ENCODE assay signal across 11 cellular contexts in genomic region chr13:50128406-50129048, GRCh38.
DNase-seq lines count a peak whose midpoint lies in the region; ATAC-seq lines count a peak whose summit lies in the region.
"Had no signal": no experiment of that assay in that cellular context is flagged by ENCODE, and none has a peak within 500 bp of the region (broad histone marks: within the 10 kb centered on the region; RNA-seq: fewer than 3 reads in every experiment).

No MANE protein-coding gene starts in this region.

- H3K27me3 ChIP-seq in iPS-15b (ENCODE audit: control insufficient read depth, insufficient read depth, low read length): peaks cover 80% of the 10 kb centered on the region

- no peak overlapping the region for H3K27ac Mint-ChIP-seq in stimulated activated naive CD8-positive, alpha-beta T cell treated with anti-CD3 and anti-CD28 coated beads, Interleukin-15, Interleukin-2, amounts not matched to agents 100 ng/mL and 50 ng/mL, for 24 hours

- H3K9me3 ChIP-seq in iPS-15b (ENCODE audit: control insufficient read depth, insufficient read depth, low read length): no peaks in the 10 kb centered on the region

- DNase-seq in activated naive CD4-positive, alpha-beta T cell treated with Interleukin-2 at 50 U/mL for 16 hours: peak; percentile 52
- no peak for DNase-seq in activated naive CD4-positive, alpha-beta T cell treated with anti-CD3 and anti-CD28 coated beads, Interleukin-2, amount 50 U/mL, for 16 hours
- DNase-seq in activated T-cell treated with anti-CD3 and anti-CD28 coated beads, Interleukin-2, amount 50 U/mL, for 48 hours: peak; percentile 45 to 48
- DNase-seq in left lobe of liver (ENCODE audit: low spot score) (no peak), Ammon's horn (ENCODE audit: low spot score) (no peak)
- DNase-seq: ACHN, esophagus squamous epithelium, NCI-H187 had no signal

- no peak for ATAC-seq in HG03095 (IDR thresholded peaks at IDR 0.05; ENCODE audit: unreplicated experiment)
- ATAC-seq in left lobe of liver: no peak

- peaks cover 16% of the 10 kb centered on the region for H3K4me1 ChIP-seq in iPS-15b (ENCODE audit: control insufficient read depth, insufficient read depth, low read length)

- no peak overlapping the region for H3K9ac ChIP-seq in iPS-15b (ENCODE audit: low read depth, low read length)

- peak overlapping the region; percentile 79 for H3K4me3 Mint-ChIP-seq in stimulated activated naive CD8-positive, alpha-beta T cell treated with anti-CD3 and anti-CD28 coated beads, Interleukin-15, Interleukin-2, amounts not matched to agents 100 ng/mL and 50 ng/mL, for 24 hours

- peaks cover 5% of the 10 kb centered on the region for H3K36me3 Mint-ChIP-seq in stimulated activated naive CD8-positive, alpha-beta T cell treated with anti-CD3 and anti-CD28 coated beads, Interleukin-15, Interleukin-2, amounts not matched to agents 100 ng/mL and 50 ng/mL, for 24 hours (ENCODE audit: low read depth)

- no peaks in the 10 kb centered on the region for H3K9me3 Mint-ChIP-seq in stimulated activated naive CD8-positive, alpha-beta T cell treated with anti-CD3 and anti-CD28 coated beads, Interleukin-15, Interleukin-2, amounts not matched to agents 100 ng/mL and 50 ng/mL, for 24 hours

- H3K36me3 ChIP-seq in iPS-15b (ENCODE audit: control insufficient read depth, insufficient read depth, low read length): no peaks in the 10 kb centered on the region
- H3K36me3 ChIP-seq: esophagus squamous epithelium had no signal

- H3K27me3 Mint-ChIP-seq in stimulated activated naive CD8-positive, alpha-beta T cell treated with anti-CD3 and anti-CD28 coated beads, Interleukin-15, Interleukin-2, amounts not matched to agents 100 ng/mL and 50 ng/mL, for 24 hours: peaks cover 63% of the 10 kb centered on the region

- peak overlapping the region; percentile 59 for H3K4me3 ChIP-seq in iPS-15b (ENCODE audit: low read depth, low read length)

- peaks cover 68% of the 10 kb centered on the region for H3K4me1 Mint-ChIP-seq in stimulated activated naive CD8-positive, alpha-beta T cell treated with anti-CD3 and anti-CD28 coated beads, Interleukin-15, Interleukin-2, amounts not matched to agents 100 ng/mL and 50 ng/mL, for 24 hours (ENCODE audit: low read depth)

Comparison
In these comparisons a context has a peak if more than half of its experiments do, and no peak if none do; other contexts are left out.
1. DNase-seq: peak in activated naive CD4-positive, alpha-beta T cell treated with Interleukin-2 at 50 U/mL for 16 hours (single experiment) and activated T-cell treated with anti-CD3 and anti-CD28 coated beads, Interleukin-2, amount 50 U/mL, for 48 hours (2 of 2); none in activated naive CD4-positive, alpha-beta T cell treated with anti-CD3 and anti-CD28 coated beads, Interleukin-2, amount 50 U/mL, for 16 hours (single experiment), left lobe of liver (single experiment) and Ammon's horn (single experiment).